Comparison of ENCODE assay signal across 17 cellular contexts in the genomic region with DNA sequence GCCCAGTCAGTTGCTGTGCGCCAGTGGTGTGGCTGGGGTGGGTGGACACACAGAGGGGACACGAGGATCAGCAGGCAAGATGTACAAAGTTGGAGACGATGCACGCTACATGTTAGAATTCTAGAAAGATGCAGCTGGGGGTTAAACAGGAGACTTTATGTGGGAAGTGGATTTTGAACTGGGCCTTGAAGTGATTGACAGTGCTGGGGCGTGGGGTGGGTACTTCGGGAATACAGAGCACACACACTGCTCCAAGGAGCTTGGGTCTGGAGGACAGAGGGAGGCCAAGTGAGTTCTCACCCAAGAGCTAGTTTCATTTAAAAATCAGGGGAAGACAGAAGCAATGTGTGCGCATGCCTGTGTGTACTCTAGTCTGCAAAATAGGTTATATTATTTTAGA.
"Had no signal": no experiment of that assay in that cellular context is flagged by ENCODE, and none has a peak within 500 bp of the region (broad histone marks: within the 10 kb centered on the region; RNA-seq: fewer than 3 reads in every experiment).

No MANE protein-coding gene starts in this region.

- H3K36me3 ChIP-seq: esophagus squamous epithelium, sigmoid colon, upper lobe of left lung had no signal

- H3K27me3 Mint-ChIP-seq: activated CD4-positive, alpha-beta T cell treated with anti-CD3 and anti-CD28 coated beads, Interleukin-2, amount 10 ng/mL, durations not matched to agents 24 days and 14 days; activated CD8-positive, alpha-beta memory T cell treated with anti-CD3 and anti-CD28 coated beads, Interleukin-2, amount 10 ng/mL, durations not matched to agents 7 days and 5 days; T-cell had no signal

- FAIRE-seq: TTC549 had no signal

- H3K9me3 Mint-ChIP-seq: activated B cell treated with CpG ODN at 0.5 μM for 24 hours; activated CD4-positive, alpha-beta T cell treated with anti-CD3 and anti-CD28 coated beads, Interleukin-2, amount 10 ng/mL, durations not matched to agents 24 days and 14 days; naive thymus-derived CD8-positive, alpha-beta T cell; T-cell had no signal

- H3K27ac ChIP-seq: esophagus squamous epithelium, sigmoid colon had no signal

- H3K4me3 Mint-ChIP-seq: activated B cell treated with CpG ODN at 0.5 μM for 24 hours; activated CD4-positive, alpha-beta T cell treated with anti-CD3 and anti-CD28 coated beads, Interleukin-2, amount 10 ng/mL, durations not matched to agents 24 days and 14 days; activated CD8-positive, alpha-beta memory T cell treated with anti-CD3 and anti-CD28 coated beads, Interleukin-2, amount 10 ng/mL, durations not matched to agents 7 days and 5 days; naive thymus-derived CD8-positive, alpha-beta T cell; T-cell had no signal

- H3K27ac Mint-ChIP-seq: activated B cell treated with CpG ODN at 0.5 μM for 24 hours; activated CD4-positive, alpha-beta T cell treated with anti-CD3 and anti-CD28 coated beads, Interleukin-2, amount 10 ng/mL, durations not matched to agents 24 days and 14 days; activated CD8-positive, alpha-beta memory T cell treated with anti-CD3 and anti-CD28 coated beads, Interleukin-2, amount 10 ng/mL, durations not matched to agents 7 days and 5 days; T-cell had no signal

- DNase-seq: activated B cell treated with CpG ODN at 0.5 μM for 24 hours; activated CD4-positive, alpha-beta T cell treated with anti-CD3 and anti-CD28 coated beads, Interleukin-2, amount 10 ng/mL, durations not matched to agents 24 days and 14 days; activated CD8-positive, alpha-beta memory T cell treated with anti-CD3 and anti-CD28 coated beads, Interleukin-2, amount 10 ng/mL, durations not matched to agents 7 days and 5 days; activated T-cell treated with anti-CD3 and anti-CD28 coated beads, Interleukin-2, amount 50 U/mL, for 48 hours; adrenal gland; cerebellar nuclear complex; esophagus squamous epithelium; foreskin fibroblast; left colon; naive thymus-derived CD8-positive, alpha-beta T cell; sigmoid colon; stimulated activated CD4-positive, alpha-beta T cell treated with anti-CD3 and anti-CD28 coated beads, Interleukin-2, amount 100 ng/mL, for 24 hours; stimulated activated naive CD4-positive, alpha-beta T cell treated with Interleukin-2 at 50 U/mL for 16 hours; T-cell; upper lobe of left lung had no signal

- ATAC-seq: activated CD8-positive, alpha-beta memory T cell treated with anti-CD3 and anti-CD28 coated beads, Interleukin-2, amount 10 ng/mL, durations not matched to agents 7 days and 5 days; left colon; naive thymus-derived CD8-positive, alpha-beta T cell; T-cell had no signal

- H3K9me3 ChIP-seq: adrenal gland, esophagus squamous epithelium, sigmoid colon, upper lobe of left lung had no signal

- H3K4me3 ChIP-seq: adrenal gland, esophagus squamous epithelium, lung, sigmoid colon, upper lobe of left lung had no signal

- H3K27me3 ChIP-seq: adrenal gland, esophagus squamous epithelium, sigmoid colon, upper lobe of left lung had no signal
